In the genomic region with DNA sequence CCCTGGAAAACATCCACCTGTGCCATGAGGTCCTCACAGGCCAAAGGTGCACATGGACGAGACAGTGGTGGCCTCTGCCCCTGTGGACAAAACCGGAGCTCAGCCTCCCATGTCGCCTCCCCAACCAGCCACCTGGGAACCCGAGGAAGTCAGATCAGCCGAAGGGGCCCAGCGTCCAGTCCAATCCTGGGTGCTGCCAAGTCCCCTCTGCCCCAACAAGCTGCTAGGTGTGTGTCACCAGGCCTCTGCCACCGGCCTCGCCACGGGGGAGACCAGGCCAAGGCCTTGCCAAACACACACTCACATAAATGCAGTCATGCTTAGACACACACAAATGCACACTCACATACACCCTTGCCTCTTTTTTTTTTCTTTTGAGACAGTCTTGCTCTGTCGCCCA, we compare ENCODE assay signal across 31 cellular contexts.
"Had no signal": no experiment of that assay in that cellular context is flagged by ENCODE, and none has a peak within 500 bp of the region (broad histone marks: within the 10 kb centered on the region; RNA-seq: fewer than 3 reads in every experiment).

No MANE protein-coding gene starts in this region.

- H3K4me1 Mint-ChIP-seq: activated CD4-positive, alpha-beta T cell treated with anti-CD3 and anti-CD28 coated beads for 36 hours; activated CD4-positive, alpha-beta T cell treated with anti-CD3 and anti-CD28 coated beads, Interleukin-2, amount 10 ng/mL, durations not matched to agents 24 days and 14 days; activated CD8-positive, alpha-beta memory T cell treated with anti-CD3 and anti-CD28 coated beads, Interleukin-2, amount 10 ng/mL, durations not matched to agents 7 days and 5 days; activated naive CD4-positive, alpha-beta T cell treated with anti-CD3 and anti-CD28 coated beads, Interleukin-2, amount 50 U/mL, for 24 hours; activated naive CD8-positive, alpha-beta T cell treated with anti-CD3 and anti-CD28 coated beads for 36 hours; activated naive CD8-positive, alpha-beta T cell treated with anti-CD3 and anti-CD28 coated beads, Interleukin-2, amount 50 U/mL, for 24 hours had no signal

- H3K27ac Mint-ChIP-seq: activated CD4-positive, alpha-beta memory T cell treated with anti-CD3 and anti-CD28 coated beads for 36 hours; activated CD4-positive, alpha-beta T cell treated with anti-CD3 and anti-CD28 coated beads for 36 hours; activated CD4-positive, alpha-beta T cell treated with anti-CD3 and anti-CD28 coated beads, Interleukin-2, amount 10 ng/mL, durations not matched to agents 24 days and 14 days; activated CD8-positive, alpha-beta memory T cell treated with anti-CD3 and anti-CD28 coated beads, Interleukin-2, amount 10 ng/mL, durations not matched to agents 7 days and 5 days; activated CD8-positive, alpha-beta T cell treated with anti-CD3 and anti-CD28 coated beads, Interleukin-2, amount 10 ng/mL, durations not matched to agents 7 days and 5 days; activated naive CD4-positive, alpha-beta T cell treated with anti-CD3 and anti-CD28 coated beads for 36 hours; activated naive CD4-positive, alpha-beta T cell treated with anti-CD3 and anti-CD28 coated beads, Interleukin-2, amount 50 U/mL, for 24 hours; activated naive CD8-positive, alpha-beta T cell treated with anti-CD3 and anti-CD28 coated beads for 36 hours; activated naive CD8-positive, alpha-beta T cell treated with anti-CD3 and anti-CD28 coated beads, Interleukin-2, amount 50 U/mL, for 24 hours; activated T-helper 1 cell treated with anti-CD3 and anti-CD28 coated beads, Interleukin-12 subunit alpha, Interleukin-12 subunit beta, Interleukin-2, Interleukin-4 antibody, amounts not matched to agents 30 ng/mL and 10 ng/mL and 1 ng/mL, durations not matched to agents 14 hours and 24 hours and 36 hours; activated T-helper 2 cell treated with anti-CD3 and anti-CD28 coated beads, Interferon-gamma antibody, Interleukin-2, Interleukin-4, amounts not matched to agents 10 μg/mL and 5 μg/mL and 100 μg/mL, durations not matched to agents 14 hours and 24 hours and 36 hours; T-helper 17 cell; T-helper 2 cell treated with Interferon-gamma antibody and Interleukin-4, amounts not matched to agents 5 μg/mL and 100 μg/mL, for 36 hours had no signal

- H3K36me3 Mint-ChIP-seq: activated CD4-positive, alpha-beta memory T cell treated with anti-CD3 and anti-CD28 coated beads for 36 hours; activated CD8-positive, alpha-beta memory T cell treated with anti-CD3 and anti-CD28 coated beads, Interleukin-2, amount 10 ng/mL, durations not matched to agents 7 days and 5 days; activated naive CD4-positive, alpha-beta T cell treated with anti-CD3 and anti-CD28 coated beads, Interleukin-2, amount 50 U/mL, for 24 hours; activated naive CD8-positive, alpha-beta T cell treated with anti-CD3 and anti-CD28 coated beads for 36 hours had no signal

- H3K27me3 Mint-ChIP-seq: activated CD4-positive, alpha-beta T cell treated with anti-CD3 and anti-CD28 coated beads, Interleukin-2, amount 10 ng/mL, durations not matched to agents 24 days and 14 days; activated CD8-positive, alpha-beta memory T cell treated with anti-CD3 and anti-CD28 coated beads, Interleukin-2, amount 10 ng/mL, durations not matched to agents 7 days and 5 days; activated naive CD8-positive, alpha-beta T cell treated with anti-CD3 and anti-CD28 coated beads for 36 hours had no signal

- DNase-seq: activated CD4-positive, alpha-beta memory T cell treated with anti-CD3 and anti-CD28 coated beads for 36 hours; activated CD4-positive, alpha-beta T cell treated with anti-CD3 and anti-CD28 coated beads for 36 hours; activated CD4-positive, alpha-beta T cell treated with anti-CD3 and anti-CD28 coated beads, Interleukin-2, amount 10 ng/mL, durations not matched to agents 24 days and 14 days; activated CD4-positive, CD25-positive, alpha-beta regulatory T cell; activated CD4-positive, CD25-positive, alpha-beta regulatory T cell treated with anti-CD3 and anti-CD28 coated beads, Interleukin-2, amount 50 U/mL, for 72 hours; activated CD8-positive, alpha-beta memory T cell treated with anti-CD3 and anti-CD28 coated beads, Interleukin-2, amount 10 ng/mL, durations not matched to agents 7 days and 5 days; activated CD8-positive, alpha-beta memory T cell treated with anti-CD3 and anti-CD28 coated beads, Interleukin-2, amount 50 U/mL, for 4 hours; activated CD8-positive, alpha-beta T cell treated with anti-CD3 and anti-CD28 coated beads, Interleukin-2, amount 10 ng/mL, durations not matched to agents 7 days and 5 days; activated effector memory CD4-positive, alpha-beta T cell treated with anti-CD3 and anti-CD28 coated beads, Interleukin-2, amount 50 U/mL, for 16 hours; activated naive CD4-positive, alpha-beta T cell treated with anti-CD3 and anti-CD28 coated beads for 36 hours; activated naive CD8-positive, alpha-beta T cell treated with anti-CD3 and anti-CD28 coated beads for 36 hours; activated naive CD8-positive, alpha-beta T cell treated with anti-CD3 and anti-CD28 coated beads, Interleukin-2, amount 50 U/mL, for 24 hours; activated T-cell treated with anti-CD3 and anti-CD28 coated beads, Interleukin-2, amount 50 U/mL, for 1 hour; activated T-cell treated with anti-CD3 and anti-CD28 coated beads, Interleukin-2, amount 50 U/mL, for 48 hours; adrenal gland; amygdala; aorta; body of pancreas; central memory CD4-positive, alpha-beta T cell; cerebellar nuclear complex; colonic mucosa; effector CD8-positive, alpha-beta T cell; esophagus squamous epithelium; foreskin melanocyte; T-helper 1 cell; T-helper 17 cell; T1000 had no signal

- H3K4me3 Mint-ChIP-seq: activated CD4-positive, alpha-beta memory T cell treated with anti-CD3 and anti-CD28 coated beads for 36 hours; activated CD4-positive, alpha-beta T cell treated with anti-CD3 and anti-CD28 coated beads for 36 hours; activated CD4-positive, alpha-beta T cell treated with anti-CD3 and anti-CD28 coated beads, Interleukin-2, amount 10 ng/mL, durations not matched to agents 24 days and 14 days; activated CD8-positive, alpha-beta memory T cell treated with anti-CD3 and anti-CD28 coated beads, Interleukin-2, amount 10 ng/mL, durations not matched to agents 7 days and 5 days; activated CD8-positive, alpha-beta T cell treated with anti-CD3 and anti-CD28 coated beads, Interleukin-2, amount 10 ng/mL, durations not matched to agents 7 days and 5 days; activated naive CD4-positive, alpha-beta T cell treated with anti-CD3 and anti-CD28 coated beads for 36 hours; activated naive CD4-positive, alpha-beta T cell treated with anti-CD3 and anti-CD28 coated beads, Interleukin-2, amount 50 U/mL, for 24 hours; activated naive CD8-positive, alpha-beta T cell treated with anti-CD3 and anti-CD28 coated beads for 36 hours; activated naive CD8-positive, alpha-beta T cell treated with anti-CD3 and anti-CD28 coated beads, Interleukin-2, amount 50 U/mL, for 24 hours; activated T-helper 1 cell treated with anti-CD3 and anti-CD28 coated beads, Interleukin-12 subunit alpha, Interleukin-12 subunit beta, Interleukin-2, Interleukin-4 antibody, amounts not matched to agents 30 ng/mL and 10 ng/mL and 1 ng/mL, durations not matched to agents 14 hours and 24 hours and 36 hours; T-helper 17 cell; T-helper 2 cell treated with Interferon-gamma antibody and Interleukin-4, amounts not matched to agents 5 μg/mL and 100 μg/mL, for 36 hours had no signal

- H3K9me3 Mint-ChIP-seq: activated CD4-positive, alpha-beta memory T cell treated with anti-CD3 and anti-CD28 coated beads for 36 hours; activated CD4-positive, alpha-beta T cell treated with anti-CD3 and anti-CD28 coated beads, Interleukin-2, amount 10 ng/mL, durations not matched to agents 24 days and 14 days; activated naive CD4-positive, alpha-beta T cell treated with anti-CD3 and anti-CD28 coated beads for 36 hours; activated naive CD4-positive, alpha-beta T cell treated with anti-CD3 and anti-CD28 coated beads, Interleukin-2, amount 50 U/mL, for 24 hours; activated naive CD8-positive, alpha-beta T cell treated with anti-CD3 and anti-CD28 coated beads, Interleukin-2, amount 50 U/mL, for 24 hours had no signal
